Comparison of ENCODE assay signal across 18 cellular contexts in the genomic region with DNA sequence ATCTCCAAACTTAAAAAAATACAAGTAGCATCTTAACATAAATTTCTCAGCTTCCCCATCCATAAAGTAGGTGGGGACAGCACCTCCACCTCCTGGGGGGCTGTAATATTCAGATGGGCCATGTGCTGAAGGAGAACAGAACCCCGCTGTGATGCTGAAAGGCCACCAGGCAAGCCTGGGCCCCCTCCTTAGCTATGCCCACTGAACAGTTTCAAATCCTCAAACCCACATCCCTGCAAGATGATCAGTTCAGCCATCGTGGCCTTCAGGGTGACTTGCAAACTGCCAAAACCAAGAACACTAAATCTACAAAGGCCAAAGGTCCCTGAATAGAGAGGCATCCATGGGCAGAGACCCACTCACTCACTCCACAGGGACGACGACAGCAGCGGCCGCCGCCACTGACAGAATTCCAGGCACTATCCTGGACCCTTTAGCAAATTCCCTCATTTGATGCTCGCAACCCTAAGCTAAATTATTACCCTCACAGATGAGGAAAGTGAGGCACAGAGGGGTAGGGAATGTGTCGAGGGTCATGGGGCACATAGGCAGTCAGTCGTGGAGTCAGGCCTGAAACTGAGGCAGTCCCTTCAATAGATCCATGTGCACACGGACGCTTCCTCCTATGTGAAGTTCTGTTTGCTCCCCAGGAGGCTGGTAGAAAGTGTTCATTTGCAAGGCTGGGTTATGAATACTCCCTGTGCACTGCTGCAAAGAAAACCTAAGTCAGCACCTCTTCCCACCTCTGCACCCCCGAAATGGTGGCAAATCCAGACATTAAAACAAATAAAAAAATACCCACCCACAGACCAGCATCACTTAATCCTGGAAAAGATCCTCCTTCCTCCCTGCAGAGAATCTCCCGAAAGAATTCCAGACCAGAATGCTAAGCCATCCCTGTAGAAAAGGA.
"Had no signal": no experiment of that assay in that cellular context is flagged by ENCODE, and none has a peak within 500 bp of the region (broad histone marks: within the 10 kb centered on the region; RNA-seq: fewer than 3 reads in every experiment).

No MANE protein-coding gene starts in this region.

- H3K27me3 ChIP-seq: breast epithelium, sigmoid colon, suprapubic skin, upper lobe of left lung had no signal

- H3K27ac ChIP-seq: breast epithelium, suprapubic skin, upper lobe of left lung had no signal

- H3K27me3 Mint-ChIP-seq: activated naive CD8-positive, alpha-beta T cell had no signal

- ATAC-seq: activated CD4-positive, CD25-positive, alpha-beta regulatory T cell treated with anti-CD3 and anti-CD28 coated beads, Interleukin-2, amount 50 U/mL, for 24 hours; activated T-cell treated with anti-CD3 and anti-CD28 coated beads, Interleukin-2, amount 50 U/mL, for 4 hours; left lobe of liver; mucosa of descending colon; natural killer cell; stimulated activated naive CD8-positive, alpha-beta T cell treated with anti-CD3 and anti-CD28 coated beads, Interleukin-15, Interleukin-2, amounts not matched to agents 100 U/mL and 50 U/mL, for 24 hours had no signal

- H3K4me3 Mint-ChIP-seq: activated naive CD8-positive, alpha-beta T cell; activated T-cell treated with anti-CD3 and anti-CD28 coated beads, Interleukin-2, amount 50 U/mL, for 4 hours; natural killer cell; T-helper 1 cell treated with Interleukin-12 subunit alpha and Interleukin-12 subunit beta and Interleukin-4 antibody, amounts not matched to agents 30 μg/mL and 1 μg/mL, for 36 hours had no signal

- H3K36me3 Mint-ChIP-seq: activated naive CD8-positive, alpha-beta T cell; natural killer cell had no signal

- H3K9me3 Mint-ChIP-seq: activated T-cell treated with anti-CD3 and anti-CD28 coated beads, Interleukin-2, amount 50 U/mL, for 4 hours; natural killer cell; T-helper 1 cell treated with Interleukin-12 subunit alpha and Interleukin-12 subunit beta and Interleukin-4 antibody, amounts not matched to agents 30 μg/mL and 1 μg/mL, for 36 hours had no signal

- H3K27ac Mint-ChIP-seq: activated naive CD8-positive, alpha-beta T cell; natural killer cell; T-helper 1 cell treated with Interleukin-12 subunit alpha and Interleukin-12 subunit beta and Interleukin-4 antibody, amounts not matched to agents 30 μg/mL and 1 μg/mL, for 36 hours had no signal

- DNase-seq: activated CD4-positive, alpha-beta T cell treated with anti-CD3 and anti-CD28 coated beads, Interleukin-2, amount 50 U/mL, for 48 hours; activated gamma-delta T cell; activated T-cell treated with anti-CD3 and anti-CD28 coated beads, Interleukin-2, amount 50 U/mL, for 4 hours; aorta; glutamatergic neuron; mammary epithelial cell; mucosa of descending colon; natural killer cell; sigmoid colon; stimulated activated CD4-positive, alpha-beta T cell treated with anti-CD3 and anti-CD28 coated beads, Interleukin-12 subunit alpha, Interleukin-12 subunit beta, amount 100 ng/mL, for 4 hours; stimulated activated naive CD8-positive, alpha-beta T cell treated with anti-CD3 and anti-CD28 coated beads, Interleukin-15, Interleukin-2, amounts not matched to agents 100 U/mL and 50 U/mL, for 24 hours; upper lobe of left lung had no signal
